17 cellular contexts compared by ENCODE assay signal in the genomic region with DNA sequence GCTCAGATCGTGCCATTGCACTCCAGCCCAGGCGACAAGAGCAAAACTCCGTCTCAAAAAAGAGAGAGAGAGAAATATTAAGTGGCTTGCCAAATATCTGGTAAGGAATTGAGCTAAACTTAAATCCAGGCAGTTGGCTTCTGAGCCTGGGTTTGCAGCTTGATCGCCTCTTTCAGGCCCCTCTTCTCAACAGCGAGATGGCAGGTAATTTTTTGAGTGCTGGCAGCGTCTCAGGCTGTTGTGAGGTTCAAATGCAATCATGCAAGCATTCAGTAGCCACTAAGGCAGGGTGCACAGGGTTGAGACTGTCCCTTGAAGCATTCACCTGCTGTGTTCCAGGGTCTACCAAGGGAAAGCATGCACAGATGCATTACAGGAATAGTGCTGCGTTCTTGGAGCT. TPM values are rescaled to one million over a fixed set of nuclear protein-coding genes. Genes with fewer than 3 reads are reported as not detected.
DNase-seq lines count a peak whose midpoint lies in the region; FAIRE-seq and TF ChIP-seq lines count a peak whose summit lies in the region.
"Had no signal": no experiment of that assay in that cellular context is flagged by ENCODE, and none has a peak within 500 bp of the region (broad histone marks: within the 10 kb centered on the region; RNA-seq: fewer than 3 reads in every experiment).

No MANE protein-coding gene starts in this region.

- H3K9me3 Mint-ChIP-seq in activated naive CD8-positive, alpha-beta T cell (ENCODE audit: low read depth) = no peaks in the 10 kb centered on the region
- H3K9me3 Mint-ChIP-seq in activated naive CD8-positive, alpha-beta T cell treated with anti-CD3 and anti-CD28 coated beads for 36 hours = no peaks in the 10 kb centered on the region
- H3K9me3 Mint-ChIP-seq: activated naive CD4-positive, alpha-beta T cell treated with anti-CD3 and anti-CD28 coated beads for 36 hours had no signal

- H3K27ac ChIP-seq in WERI-Rb-1 (peak overlapping the region; percentile 74), kidney (ENCODE audit: low read depth in 2 of 2, low read length in 2 of 2) (peak overlapping the region in 1 of 2 donors; percentile 17), uterus (peak overlapping the region; percentile 58 to 75), OCI-LY7 (ENCODE audit: low read depth, low read length, poor library complexity, severe bottlenecking) (no peak overlapping the region)
- H3K27ac ChIP-seq: epithelial cell of prostate, SJSA1 had no signal

- no peak for TF ChIP-seq POLR2A in uterus (IDR thresholded peaks at IDR 0.05)

- no peak overlapping the region for H3K4me3 ChIP-seq in WERI-Rb-1 (ENCODE audit: low read depth, low read length)
- H3K4me3 ChIP-seq in kidney (ENCODE audit: low read length in 2 of 2) = no peak overlapping the region
- no peak overlapping the region for H3K4me3 ChIP-seq in uterus
- no peak overlapping the region for H3K4me3 ChIP-seq in OCI-LY7 (ENCODE audit: low read depth, low read length, poor library complexity, severe bottlenecking)

- no TSS peak for BruUV-seq in OCI-LY7 (replicated peaks; lab: Mats Ljungman, UMichigan)

- POLR2A ChIA-PET in OCI-LY7 (lab: Charles Lee) = interaction anchor here (0.6 to 0.7 kb wide), 2 partner anchors 82 to 320 kb away, joined by 3 read pairs; no protein-coding TSS in a partner anchor

- H4K20me1 ChIP-seq in OCI-LY7 (ENCODE audit: insufficient read depth, low read length) = no peaks in the 10 kb centered on the region

- H3K27me3 Mint-ChIP-seq in activated naive CD8-positive, alpha-beta T cell = no peaks in the 10 kb centered on the region
- H3K27me3 Mint-ChIP-seq in activated naive CD8-positive, alpha-beta T cell treated with anti-CD3 and anti-CD28 coated beads for 36 hours = no peaks in the 10 kb centered on the region

- H3K36me3 ChIP-seq in WERI-Rb-1 (peaks cover 23% of the 10 kb centered on the region), kidney (ENCODE audit: control insufficient read depth in 1 of 2, insufficient read depth in 2 of 2, low read length in 2 of 2) (no peaks in the 10 kb centered on the region), uterus (no peaks in the 10 kb centered on the region), OCI-LY7 (ENCODE audit: insufficient read depth, low read length) (no peaks in the 10 kb centered on the region)
- H3K36me3 ChIP-seq: HAP-1, SJSA1, transverse colon had no signal

- TF ChIP-seq CTCF in WERI-Rb-1 (IDR thresholded peaks at IDR 0.05; ENCODE audit: low read depth, low read length) = no peak
- TF ChIP-seq CTCF in kidney (IDR thresholded peaks at IDR 0.05; ENCODE audit: borderline replicate concordance, extremely low read depth, insufficient read depth) = no peak
- no peak for TF ChIP-seq CTCF in uterus (IDR thresholded peaks at IDR 0.05)
- no peak for TF ChIP-seq CTCF in OCI-LY7 (conservative IDR thresholded peaks at IDR 0.05; ENCODE audit: low read length)

- H3K4me2 ChIP-seq in OCI-LY7 (ENCODE audit: low read length) = no peak overlapping the region

- DNase-seq in activated naive CD8-positive, alpha-beta T cell treated with anti-CD3 and anti-CD28 coated beads for 36 hours = no peak
- DNase-seq in WERI-Rb-1 = no peak
- DNase-seq in kidney = peak; percentile 17
- DNase-seq in uterus = no peak
- DNase-seq in NCI-H345 treated with DMSO at 0.1 percent for 48 hours (lab: John Stamatoyannopoulos, UW; ENCODE audit: unreplicated experiment) = no peak
- DNase-seq in OCI-LY7 (ENCODE audit: low spot score) = no peak
- DNase-seq in effector CD8-positive, alpha-beta T cell (lab: John Stamatoyannopoulos, UW) = no peak
- DNase-seq: cortex of kidney had no signal

- H3K9me2 ChIP-seq in OCI-LY7 (ENCODE audit: insufficient read depth, low read length) = no peaks in the 10 kb centered on the region

- H3K79me2 ChIP-seq in OCI-LY7 (ENCODE audit: insufficient read depth, low read depth, low read length) = no peaks in the 10 kb centered on the region

- CTCF ChIA-PET in OCI-LY7 (lab: Charles Lee; ENCODE audit: unreplicated experiment) = no interaction called here

- no peak overlapping the region for H3K9ac ChIP-seq in kidney (ENCODE audit: low read length in 2 of 2)

- H3K9me3 ChIP-seq in WERI-Rb-1 (ENCODE audit: severe bottlenecking) = no peaks in the 10 kb centered on the region
- H3K9me3 ChIP-seq in kidney (ENCODE audit: control insufficient read depth in 1 of 2, low read length in 2 of 2) = no peaks in the 10 kb centered on the region
- H3K9me3 ChIP-seq in uterus = no peaks in the 10 kb centered on the region
- no peaks in the 10 kb centered on the region for H3K9me3 ChIP-seq in OCI-LY7 (ENCODE audit: low read length)
- H3K9me3 ChIP-seq: HAP-1, SJSA1, transverse colon had no signal

- H3K36me3 Mint-ChIP-seq in activated naive CD8-positive, alpha-beta T cell = no peaks in the 10 kb centered on the region
- H3K36me3 Mint-ChIP-seq in activated naive CD8-positive, alpha-beta T cell treated with anti-CD3 and anti-CD28 coated beads for 36 hours = no peaks in the 10 kb centered on the region

- no peak overlapping the region for H3K27ac Mint-ChIP-seq in activated naive CD8-positive, alpha-beta T cell
- H3K27ac Mint-ChIP-seq in activated naive CD8-positive, alpha-beta T cell treated with anti-CD3 and anti-CD28 coated beads for 36 hours = no peak overlapping the region
- H3K27ac Mint-ChIP-seq: activated naive CD4-positive, alpha-beta T cell treated with anti-CD3 and anti-CD28 coated beads for 36 hours had no signal

- no peaks in the 10 kb centered on the region for H3K27me3 ChIP-seq in WERI-Rb-1 (ENCODE audit: insufficient read depth, low read depth, severe bottlenecking)
- no peaks in the 10 kb centered on the region for H3K27me3 ChIP-seq in uterus

- peak overlapping the region; percentile 83 for H3K4me3 Mint-ChIP-seq in activated naive CD8-positive, alpha-beta T cell
- H3K4me3 Mint-ChIP-seq in activated naive CD8-positive, alpha-beta T cell treated with anti-CD3 and anti-CD28 coated beads for 36 hours = no peak overlapping the region

- H2AFZ ChIP-seq in OCI-LY7 (ENCODE audit: low read length) = no peak overlapping the region

- intact Hi-C loops in kidney (cut with DNase I) = no loop called here
- intact Hi-C loops in uterus (cut with DNase I; ENCODE audit: low total_unique reads) = no loop called here
- intact Hi-C loops in OCI-LY7 (cut with micrococcal nuclease; ENCODE audit: unreplicated experiment) = no loop called here

- no peak for FAIRE-seq in kidney (lab: Jason Lieb, UNC)
- FAIRE-seq: GM19239 had no signal

- peaks cover 8% of the 10 kb centered on the region for H3K4me1 Mint-ChIP-seq in activated naive CD8-positive, alpha-beta T cell (ENCODE audit: low read depth)
- peaks cover 9% of the 10 kb centered on the region for H3K4me1 Mint-ChIP-seq in activated naive CD8-positive, alpha-beta T cell treated with anti-CD3 and anti-CD28 coated beads for 36 hours

- H3K4me1 ChIP-seq in kidney (ENCODE audit: control insufficient read depth in 1 of 2, insufficient read depth in 1 of 2, low read depth in 1 of 2, low read length in 2 of 2) (peaks cover 8 to 10% of the 10 kb centered on the region in 2 donors), uterus (peaks cover 0 to 5% of the 10 kb centered on the region in 2 donors), OCI-LY7 (ENCODE audit: insufficient read depth, low read length, poor library complexity, severe bottlenecking) (no peaks in the 10 kb centered on the region)

RNA-seq across cellular contexts. Expression of a gene that starts 0.7 kb away (rescaled TPM):
- total RNA-seq in activated naive CD8-positive, alpha-beta T cell treated with anti-CD3 and anti-CD28 coated beads for 36 hours = 1 to 10 TPM; 1.2 to 1.4 TPM
- 58.0 TPM for total RNA-seq in kidney
- polyA plus RNA-seq in kidney (ENCODE audit: insufficient read depth, low read depth, low replicate concordance) = 80.4 TPM
- 10 to 100 TPM; 61.2 to 89.1 (median 83.6) TPM for total RNA-seq in uterus
- total RNA-seq in OCI-LY7 (2014; rRNA removed; shearing (Covaris generic)) = not detected in 2 replicates
- not detected in 2 replicates for total RNA-seq in OCI-LY7 (2022)

RNA-seq across cellular contexts. Expression of a gene that starts 22.4 kb away (rescaled TPM):
- under 1 TPM; 0.06 to 0.12 TPM for total RNA-seq in activated naive CD8-positive, alpha-beta T cell treated with anti-CD3 and anti-CD28 coated beads for 36 hours
- total RNA-seq in kidney (0.16 TPM), uterus (under 1 TPM in 1 of 4 donors, not detected in 3; 0.46 TPM), OCI-LY7 (2022) (0.15 and 0.27 TPM in 2 replicates)
- not detected for polyA plus RNA-seq in kidney (ENCODE audit: insufficient read depth, low read depth, low replicate concordance)
- total RNA-seq in OCI-LY7 (2014; rRNA removed; shearing (Covaris generic)) = not detected in 2 replicates
- total RNA-seq: left colon, mononuclear cell, SJSA1, transverse colon had no signal

RNA-seq across cellular contexts. Expression of a gene that starts 23.2 kb away (rescaled TPM):
- 10 to 100 TPM in 1 of 2 experiments, 1 to 10 TPM in 1; 9.6 to 10.3 TPM for total RNA-seq in activated naive CD8-positive, alpha-beta T cell treated with anti-CD3 and anti-CD28 coated beads for 36 hours
- total RNA-seq in kidney = 18.7 TPM
- polyA plus RNA-seq in kidney (ENCODE audit: insufficient read depth, low read depth, low replicate concordance) = 13.2 TPM
- total RNA-seq in uterus = 10 to 100 TPM in 2 of 4 donors, 1 to 10 TPM in 1, under 1 TPM in 1; 0.29 to 11.9 (median 8.9) TPM
- total RNA-seq in OCI-LY7 (2014; rRNA removed; shearing (Covaris generic)) = 11.3 and 11.9 TPM in 2 replicates
- total RNA-seq in OCI-LY7 (2022) = 33.3 and 35.1 TPM in 2 replicates

RNA-seq across cellular contexts. Expression of a gene that starts 23.8 kb away (rescaled TPM):
- under 1 TPM; 0.16 to 0.23 TPM for total RNA-seq in activated naive CD8-positive, alpha-beta T cell treated with anti-CD3 and anti-CD28 coated beads for 36 hours
- total RNA-seq in kidney (1.0 TPM), uterus (under 1 TPM in 1 of 4 donors, not detected in 3; 0.52 TPM), OCI-LY7 (2022) (0.17 and 0.36 TPM in 2 replicates)
- polyA plus RNA-seq in kidney (ENCODE audit: insufficient read depth, low read depth, low replicate concordance) = 0.13 TPM
- 0.13 and 0.26 TPM in 2 replicates for total RNA-seq in OCI-LY7 (2014; rRNA removed; shearing (Covaris generic))

RNA-seq across cellular contexts. Expression of a gene that starts 23.9 kb away (rescaled TPM):
- 10 to 100 TPM; 19.7 to 20.9 TPM for total RNA-seq in activated naive CD8-positive, alpha-beta T cell treated with anti-CD3 and anti-CD28 coated beads for 36 hours
- 40.7 TPM for total RNA-seq in kidney
- 78.7 TPM for polyA plus RNA-seq in kidney (ENCODE audit: insufficient read depth, low read depth, low replicate concordance)
- 10 to 100 TPM; 13.5 to 52.0 (median 42.9) TPM for total RNA-seq in uterus
- 31.7 and 32.6 TPM in 2 replicates for total RNA-seq in OCI-LY7 (2014; rRNA removed; shearing (Covaris generic))
- total RNA-seq in OCI-LY7 (2022) = 34.4 and 36.7 TPM in 2 replicates

Comparison
In these comparisons a context has a peak if more than half of its experiments do, and no peak if none do; other contexts are left out.
1. RNA of a gene that starts 0.7 kb away (total RNA-seq): 61.2 to 89.1 TPM in uterus and 58.0 TPM in kidney (single experiment); 1.2 to 1.4 TPM in activated naive CD8-positive, alpha-beta T cell treated with anti-CD3 and anti-CD28 coated beads for 36 hours and not detected in OCI-LY7; every median in the first group is over 10 times any median in the second.